Comparison of ENCODE assay signal across 16 cellular contexts in the genomic region with DNA sequence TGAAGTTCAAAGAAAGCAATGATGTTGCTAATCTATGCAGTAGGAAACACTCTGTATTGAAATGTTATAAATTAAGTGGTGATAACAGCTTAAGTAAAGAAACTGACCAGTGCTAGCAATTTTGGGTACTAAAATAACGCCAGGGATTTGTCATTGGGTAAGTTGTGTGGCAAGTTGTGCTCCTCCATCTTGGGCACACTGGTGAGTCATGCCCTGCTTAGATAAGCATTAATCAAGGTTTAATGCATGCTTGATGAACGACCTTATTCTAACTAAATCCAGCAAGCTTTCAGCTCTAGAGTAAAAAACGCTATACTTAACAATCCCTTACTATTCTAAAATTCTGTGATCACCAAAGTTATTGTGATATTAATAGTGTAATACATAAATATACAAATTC. TPM values are rescaled to one million over a fixed set of nuclear protein-coding genes. Genes with fewer than 3 reads are reported as not detected.
DNase-seq lines count a peak whose midpoint lies in the region; ATAC-seq, FAIRE-seq and TF ChIP-seq lines count a peak whose summit lies in the region.
"Had no signal": no experiment of that assay in that cellular context is flagged by ENCODE, and none has a peak within 500 bp of the region (broad histone marks: within the 10 kb centered on the region; RNA-seq: fewer than 3 reads in every experiment).

No MANE protein-coding gene starts in this region.

- no peaks in the 10 kb centered on the region for H4K20me1 ChIP-seq in keratinocyte (ENCODE audit: control insufficient read depth, extremely low read depth, insufficient read depth, low read length)

- no peak overlapping the region for H2AFZ ChIP-seq in keratinocyte (ENCODE audit: control insufficient read depth, low read length)

- H3K9me3 ChIP-seq in A673 (ENCODE audit: low read depth, low read length, poor library complexity, severe bottlenecking), result no peaks in the 10 kb centered on the region
- no peaks in the 10 kb centered on the region for H3K9me3 ChIP-seq in keratinocyte (ENCODE audit: control insufficient read depth, low read depth, low read length)
- no peaks in the 10 kb centered on the region for H3K9me3 ChIP-seq in colonic mucosa
- H3K9me3 ChIP-seq: testis had no signal

- no peaks in the 10 kb centered on the region for H3K79me2 ChIP-seq in keratinocyte (ENCODE audit: control insufficient read depth, insufficient read depth, low read length)

- no peak for TF ChIP-seq CTCF in A673 (conservative IDR thresholded peaks at IDR 0.05; ENCODE audit: low read depth, low read length)
- TF ChIP-seq CTCF in keratinocyte (optimal IDR thresholded peaks at IDR 0.05 in 1 of 3, IDR thresholded peaks at IDR 0.05 in 1 of 3, conservative IDR thresholded peaks at IDR 0.05 in 1 of 3; ENCODE audit: extremely low read depth in 1 of 3, insufficient read depth in 2 of 3, low read length in 3 of 3), result no peak
- no peak for TF ChIP-seq CTCF in colonic mucosa (IDR thresholded peaks at IDR 0.05)

- POLR2A ChIA-PET in A673 (lab: Charles Lee; ENCODE audit: low non-redundant PET) (no interaction called here), HEK293T (lab: Yijun Ruan, JAX) (no interaction called here)

- H3K36me3 ChIP-seq in A673 (ENCODE audit: insufficient read depth, low read length, poor library complexity, severe bottlenecking), result no peaks in the 10 kb centered on the region
- no peaks in the 10 kb centered on the region for H3K36me3 ChIP-seq in keratinocyte (ENCODE audit: control insufficient read depth in 2 of 2, extremely low read depth in 1 of 2, insufficient read depth in 2 of 2, low read length in 2 of 2)
- no peaks in the 10 kb centered on the region for H3K36me3 ChIP-seq in colonic mucosa

- H3K4me2 ChIP-seq in keratinocyte (ENCODE audit: control insufficient read depth, extremely low read depth, insufficient read depth, low read depth, low read length), result no peak overlapping the region

- DNase-seq in A673 (ENCODE audit: low spot score) (peak; percentile 22), M059J (ENCODE audit: low read depth) (peak; percentile 17), dermis blood vessel endothelial cell (peak; percentile 14), keratinocyte (ENCODE audit: low read depth, low spot score) (no peak), colonic mucosa (no peak), HEK293T (ENCODE audit: extremely low spot score) (no peak)
- DNase-seq in stimulated activated CD4-positive, alpha-beta T cell treated with anti-CD3 and anti-CD28 coated beads, Interleukin-2, amount 100 ng/mL, for 48 hours, result no peak
- DNase-seq: activated effector memory CD4-positive, alpha-beta T cell treated with anti-CD3 and anti-CD28 coated beads, Interleukin-2, amount 50 U/mL, for 16 hours; CD4-positive, CD25-positive, alpha-beta regulatory T cell; central memory CD4-positive, alpha-beta T cell; effector CD4-positive, alpha-beta T cell; NCI-H2081; testis had no signal

- H3K9me1 ChIP-seq in keratinocyte (ENCODE audit: control insufficient read depth, extremely low read depth, insufficient read depth, low read length), result no peaks in the 10 kb centered on the region

- dilution Hi-C loops in keratinocyte (cut with MboI; ENCODE audit: extremely low pct_ligation_motif_present, low sequenced_read_pairs), result no loop called here

- CTCF ChIA-PET in A673 (lab: Charles Lee) (interaction anchor here (0.9 to 1.1 kb wide), 2 partner anchors 41 to 62 kb away, joined by 3 to 9 read pairs; no protein-coding TSS in a partner anchor), HEK293T (lab: Yijun Ruan, JAX) (interaction anchor here (0.8 to 1.5 kb wide), 3 partner anchors 9 to 72 kb away, joined by 3 to 13 read pairs (median 3); no protein-coding TSS in a partner anchor)

- H3K27ac ChIP-seq in A673 (ENCODE audit: low read depth, low read length, poor library complexity, severe bottlenecking) (no peak overlapping the region), keratinocyte (ENCODE audit: control insufficient read depth, insufficient read depth, low read length) (no peak overlapping the region), colonic mucosa (no peak overlapping the region)
- H3K27ac ChIP-seq: testis, VCaP had no signal

- no peak for ATAC-seq in GM19452 (IDR thresholded peaks at IDR 0.05; ENCODE audit: unreplicated experiment)
- ATAC-seq: stimulated activated effector memory CD8-positive, alpha-beta T cell treated with anti-CD3 and anti-CD28 coated beads, Interleukin-12 subunit alpha, Interleukin-12 subunit beta, amount 100 ng/mL, for 72 hours had no signal

- no TSS peak for BruUV-seq in A673 (replicated peaks; lab: Mats Ljungman, UMichigan)

- H3K9ac ChIP-seq in keratinocyte (ENCODE audit: control insufficient read depth, extremely low read depth, insufficient read depth, low read length), result no peak overlapping the region
- no peak overlapping the region for H3K9ac ChIP-seq in colonic mucosa (ENCODE audit: low read depth in 2 of 2, low read length in 2 of 2)

- peaks cover 10% of the 10 kb centered on the region for H3K4me1 ChIP-seq in A673 (ENCODE audit: insufficient read depth, low read length, poor library complexity, severe bottlenecking)
- H3K4me1 ChIP-seq in keratinocyte (ENCODE audit: control insufficient read depth, extremely low read depth, insufficient read depth, low read length), result peaks cover 12% of the 10 kb centered on the region
- no peaks in the 10 kb centered on the region for H3K4me1 ChIP-seq in colonic mucosa

- H3K27me3 ChIP-seq in A673 (replicated peaks; ENCODE audit: insufficient read depth, low read depth, low read length, poor library complexity), result no peaks in the 10 kb centered on the region
- H3K27me3 ChIP-seq in keratinocyte (ENCODE audit: control insufficient read depth, extremely low read depth, insufficient read depth, low read length), result no peaks in the 10 kb centered on the region
- H3K27me3 ChIP-seq in colonic mucosa, result no peaks in the 10 kb centered on the region
- H3K27me3 ChIP-seq: testis had no signal

- FAIRE-seq in keratinocyte (lab: Jason Lieb, UNC), result peak; percentile 69

- no peak overlapping the region for H3K4me3 ChIP-seq in A673 (ENCODE audit: low read depth, low read length, poor library complexity, severe bottlenecking)
- no peak overlapping the region for H3K4me3 ChIP-seq in keratinocyte (ENCODE audit: control insufficient read depth in 2 of 3, extremely low read depth in 1 of 3, insufficient read depth in 2 of 3, low read depth in 1 of 3, low read length in 3 of 3)
- H3K4me3 ChIP-seq in colonic mucosa, result no peak overlapping the region
- H3K4me3 ChIP-seq: testis had no signal

- intact Hi-C loops in A673 (cut with micrococcal nuclease; ENCODE audit: unreplicated experiment), result loop anchor here (2.0 kb wide), 1 partner anchor 62 kb away; no protein-coding TSS in a partner anchor
- intact Hi-C loops in colonic mucosa (cut with DNase I), result loop anchor here (5.0 kb wide), 1 partner anchor 74 kb away; no protein-coding TSS in a partner anchor

TF ChIP-seq in HEK293T, 16 proteins besides CTCF, POLR2A, EP300 and RAD21:
- TF ChIP-seq FOXM1 (IDR thresholded peaks at IDR 0.05; ENCODE audit: borderline replicate concordance) (no peak), HDGF (IDR thresholded peaks at IDR 0.05; ENCODE audit: borderline replicate concordance) (no peak), TARDBP (IDR thresholded peaks at IDR 0.05) (no peak), FOXA1 (IDR thresholded peaks at IDR 0.05) (no peak), NFRKB (IDR thresholded peaks at IDR 0.05) (no peak), CTBP1 (IDR thresholded peaks at IDR 0.05; ENCODE audit: borderline replicate concordance) (no peak)

RNA-seq across cellular contexts. Expression of gene VAMP4, which starts 25.2 kb away (rescaled TPM):
- total RNA-seq in A673 (2021), result 8.9 and 12.7 TPM in 2 replicates
- total RNA-seq in M059J (2014; rRNA removed; shearing (Covaris generic)), result 11.4 and 12.4 TPM in 2 replicates
- total RNA-seq in dermis blood vessel endothelial cell, result 6.0 and 6.7 TPM in 2 replicates
- polyA plus RNA-seq in keratinocyte, result 6.5 to 12.7 TPM (median 8.2 TPM) in 3 replicates
- polyA plus RNA-seq in keratinocyte (2011; ENCODE audit: low read depth), result 14.7 TPM
- polyA plus RNA-seq in keratinocyte (2011; cell fraction: cytosol; rRNA removed), result 5.7 and 10.9 TPM in 2 replicates
- polyA plus RNA-seq in keratinocyte (2011; cell fraction: nucleus; rRNA removed), result 6.7 and 10.9 TPM in 2 replicates
- 9.0 and 15.3 TPM in 2 replicates for polyA plus RNA-seq in keratinocyte (2012; ENCODE audit: low replicate concordance)
- polyA minus RNA-seq in keratinocyte, result 0.46 to 5.1 TPM (median 2.3 TPM) in 3 replicates
- polyA minus RNA-seq in keratinocyte (2011; cell fraction: cytosol; rRNA and poly(A)+ RNA removed), result 4.8 TPM
- polyA minus RNA-seq in keratinocyte (2011; cell fraction: nucleus; rRNA and poly(A)+ RNA removed), result 2.4 and 3.8 TPM in 2 replicates
- total RNA-seq in colonic mucosa, result 10 to 100 TPM in 1 of 2 donors, 1 to 10 TPM in 1; 6.4 to 12.4 TPM

Comparison
In these comparisons a context has a peak if more than half of its experiments do, and no peak if none do; other contexts are left out.
1. DNase-seq: peak in A673 (single experiment), M059J (single experiment) and dermis blood vessel endothelial cell (single experiment); none in keratinocyte (single experiment), stimulated activated CD4-positive, alpha-beta T cell treated with anti-CD3 and anti-CD28 coated beads, Interleukin-2, amount 100 ng/mL, for 48 hours (0 of 2), colonic mucosa (single experiment) and HEK293T (single experiment).